In genomic region chr3:149703474-149703873, GRCh38 we compare ENCODE assay signal across 17 cellular contexts. TPM values are rescaled to one million over a fixed set of nuclear protein-coding genes. Genes with fewer than 3 reads are reported as not detected.
DNase-seq lines count a peak whose midpoint lies in the region; ATAC-seq and TF ChIP-seq lines count a peak whose summit lies in the region.
"Had no signal": no experiment of that assay in that cellular context is flagged by ENCODE, and none has a peak within 500 bp of the region (broad histone marks: within the 10 kb centered on the region; RNA-seq: fewer than 3 reads in every experiment).

No MANE protein-coding gene starts in this region.

- no peak overlapping the region for H4K91ac ChIP-seq in mesenchymal stem cell (ENCODE audit: low read length)

- H2BK5ac ChIP-seq in mesenchymal stem cell (ENCODE audit: low read depth, low read length, poor library complexity, severe bottlenecking) = no peak overlapping the region

- 86% methylated on average over 2 of the region's 2 CpGs for whole genome bisulfite sequencing in SK-N-SH (ENCODE audit: low lambda C conversion rate)
- WGBS in mesenchymal stem cell = 20% methylated on average over 2 of the region's 2 CpGs

- no peaks in the 10 kb centered on the region for H3K79me2 ChIP-seq in SK-N-SH (ENCODE audit: insufficient read depth)

- H3K4me2 ChIP-seq in SK-N-SH = 0 out of 2 replicates have a peak overlapping the region, but pooled peaks have one; percentile 42
- H3K4me2 ChIP-seq in mesenchymal stem cell (ENCODE audit: low read length, poor library complexity, severe bottlenecking) = no peak overlapping the region

- H3K4me1 ChIP-seq in SK-N-SH (ENCODE audit: control insufficient read depth in 1 of 2, insufficient read depth in 2 of 2, low read depth in 1 of 2, low read length in 1 of 2) (peaks cover 2 to 9% of the 10 kb centered on the region in 2 experiments; a peak in 2 of 4 replicates), colonic mucosa (no peaks in the 10 kb centered on the region), mesenchymal stem cell (ENCODE audit: control insufficient read depth, insufficient read depth, low read depth, low read length) (peaks cover 1% of the 10 kb centered on the region), uterus (no peaks in the 10 kb centered on the region)
- H3K4me1 ChIP-seq: adrenal gland, pancreas had no signal

- no peak for ATAC-seq in SK-N-SH treated with all-trans-retinoic acid at 6 μM for 48 hours
- ATAC-seq in HG02571 (IDR thresholded peaks at IDR 0.05; ENCODE audit: unreplicated experiment) = no peak
- ATAC-seq: esophagus mucosa had no signal

- TF ChIP-seq CTCF in SK-N-SH (IDR thresholded peaks at IDR 0.05) (no peak), colonic mucosa (IDR thresholded peaks at IDR 0.05) (no peak), uterus (IDR thresholded peaks at IDR 0.05) (no peak)

- peak overlapping the region; percentile 7 for H4K8ac ChIP-seq in mesenchymal stem cell (ENCODE audit: low read length)

- TF ChIP-seq EP300 in SK-N-SH (IDR thresholded peaks at IDR 0.05; ENCODE audit: borderline replicate concordance in 1 of 2, low read depth in 1 of 2, low read length in 1 of 2) = no peak

- H4K20me1 ChIP-seq in SK-N-SH (ENCODE audit: insufficient read depth) = no peaks in the 10 kb centered on the region

- no peak for DNase-seq in SK-N-SH
- DNase-seq in colonic mucosa = no peak
- DNase-seq in mesenchymal stem cell = peak; percentile 51
- DNase-seq in uterus = peak; percentile 77 to 84
- no peak for DNase-seq in NCI-H226
- no peak for DNase-seq in NCI-H2227 treated with DMSO at 0.1 percent for 48 hours (lab: John Stamatoyannopoulos, UW)
- DNase-seq: activated T-cell treated with anti-CD3 and anti-CD28 coated beads, Interleukin-2, amount 50 U/mL, for 4 hours; adrenal gland; cortex of kidney; immature natural killer cell; pancreas; SIG-M5 had no signal

- H3K4me3 ChIP-seq in SK-N-SH (ENCODE audit: low read depth in 2 of 2, low read length in 1 of 2) (no peak overlapping the region), colonic mucosa (no peak overlapping the region), mesenchymal stem cell (ENCODE audit: insufficient read depth in 1 of 2, low read depth in 1 of 2, low read length in 2 of 2) (peak overlapping the region in 1 of 2 experiments; percentile 10), uterus (no peak overlapping the region)
- H3K4me3 ChIP-seq: adrenal gland, pancreas, thoracic aorta had no signal

- no peaks in the 10 kb centered on the region for H3K9me2 ChIP-seq in SK-N-SH

- TF ChIP-seq POLR2A in uterus (IDR thresholded peaks at IDR 0.05) = no peak

- H3K27ac ChIP-seq in SK-N-SH (ENCODE audit: low read depth in 2 of 2, low read length in 1 of 2) (peak overlapping the region in 1 of 2 experiments; percentile 79; a peak in 2 of 4 replicates), colonic mucosa (peak overlapping the region; percentile 34), mesenchymal stem cell (ENCODE audit: low read length, poor library complexity, severe bottlenecking) (no peak overlapping the region), uterus (peak overlapping the region; percentile 55 to 64)
- H3K27ac ChIP-seq: 22Rv1, adrenal gland, pancreas, thoracic aorta had no signal

- no peak overlapping the region for H2BK15ac ChIP-seq in mesenchymal stem cell (ENCODE audit: low read depth, poor library complexity, severe bottlenecking)

- peaks cover 10% of the 10 kb centered on the region for H3F3A ChIP-seq in SK-N-SH (replicated peaks; ENCODE audit: insufficient read depth)

- no peak overlapping the region for H3K4ac ChIP-seq in mesenchymal stem cell (ENCODE audit: low read depth in 1 of 2, low read length in 2 of 2)

- no peaks in the 10 kb centered on the region for H3K9me3 ChIP-seq in SK-N-SH
- H3K9me3 ChIP-seq in colonic mucosa = no peaks in the 10 kb centered on the region
- H3K9me3 ChIP-seq in mesenchymal stem cell (ENCODE audit: control insufficient read depth, low read length) = peaks cover 5% of the 10 kb centered on the region
- H3K9me3 ChIP-seq in uterus = peaks cover 0 to 2% of the 10 kb centered on the region in 2 donors
- H3K9me3 ChIP-seq: pancreas, thoracic aorta had no signal

- POLR2A ChIA-PET in SK-N-SH (lab: Yijun Ruan, JAX) = no interaction called here

- intact Hi-C loops in colonic mucosa (cut with DNase I) = no loop called here
- intact Hi-C loops in uterus (cut with DNase I; ENCODE audit: low total_unique reads) = no loop called here

- H2AFZ ChIP-seq in SK-N-SH (ENCODE audit: low read depth) = peak overlapping the region; percentile 80; the same call in 1 of the 2 replicates
- no peak overlapping the region for H2AFZ ChIP-seq in mesenchymal stem cell (ENCODE audit: low read depth, low read length)

- H3K23ac ChIP-seq in mesenchymal stem cell (ENCODE audit: low read length in 2 of 2) = no peak overlapping the region

- peak overlapping the region in 1 of 2 experiments; percentile 42 for H2BK12ac ChIP-seq in mesenchymal stem cell (ENCODE audit: low read length in 2 of 2)

- TF ChIP-seq RAD21 in SK-N-SH (IDR thresholded peaks at IDR 0.05; ENCODE audit: low read length) = no peak

- peak overlapping the region; percentile 37 to 43 for H3K18ac ChIP-seq in mesenchymal stem cell (ENCODE audit: low read depth in 1 of 2, low read length in 2 of 2)

- H3K79me1 ChIP-seq in mesenchymal stem cell (replicated peaks; ENCODE audit: low read length, poor library complexity, severe bottlenecking) = no peaks in the 10 kb centered on the region

- H3K14ac ChIP-seq in mesenchymal stem cell (ENCODE audit: low read length in 2 of 2) = no peak overlapping the region

- H3K36me3 ChIP-seq in SK-N-SH (replicated peaks in 1 of 2; ENCODE audit: control insufficient read depth in 1 of 2, insufficient read depth in 2 of 2, low read length in 1 of 2) = no peaks in the 10 kb centered on the region
- no peaks in the 10 kb centered on the region for H3K36me3 ChIP-seq in colonic mucosa
- no peaks in the 10 kb centered on the region for H3K36me3 ChIP-seq in mesenchymal stem cell (ENCODE audit: control insufficient read depth in 1 of 2, insufficient read depth in 2 of 2, low read depth in 1 of 2, low read length in 2 of 2)
- no peaks in the 10 kb centered on the region for H3K36me3 ChIP-seq in uterus
- H3K36me3 ChIP-seq: adrenal gland, pancreas, thoracic aorta had no signal

- H3K9ac ChIP-seq in SK-N-SH (no peak overlapping the region), colonic mucosa (ENCODE audit: low read depth in 2 of 2, low read length in 2 of 2) (no peak overlapping the region), mesenchymal stem cell (ENCODE audit: low read length) (peak overlapping the region; percentile 87)

- CTCF ChIA-PET in SK-N-SH (lab: Yijun Ruan, JAX) = interaction anchor here (3.8 kb wide), 1 partner anchor 14 kb away, joined by 23 read pairs; no protein-coding TSS in a partner anchor

- H3K27me3 ChIP-seq in SK-N-SH (ENCODE audit: insufficient read depth) (no peaks in the 10 kb centered on the region), colonic mucosa (no peaks in the 10 kb centered on the region), mesenchymal stem cell (ENCODE audit: control insufficient read depth in 1 of 2, insufficient read depth in 1 of 2, low read length in 2 of 2) (no peaks in the 10 kb centered on the region), uterus (no peaks in the 10 kb centered on the region)
- H3K27me3 ChIP-seq: adrenal gland, pancreas had no signal

- no peak overlapping the region for H2BK120ac ChIP-seq in mesenchymal stem cell (ENCODE audit: low read depth, low read length)

- H2AK5ac ChIP-seq in mesenchymal stem cell (ENCODE audit: low read length, severe bottlenecking) = no peak overlapping the region

TF ChIP-seq in SK-N-SH, 30 proteins besides CTCF, POLR2A, EP300 and RAD21 (continues in another document):
- no peak for TF ChIP-seq RFX5 (IDR thresholded peaks at IDR 0.05; ENCODE audit: low read length)
- TF ChIP-seq MEF2A (IDR thresholded peaks at IDR 0.05; ENCODE audit: borderline replicate concordance, low read depth) = no peak
- no peak for TF ChIP-seq SMC3 (IDR thresholded peaks at IDR 0.05; ENCODE audit: low read depth, low read length)

TF ChIP-seq in SK-N-SH treated with all-trans-retinoic acid at 6 μM for 48 hours, 23 proteins besides CTCF, POLR2A, EP300 and RAD21:
- TF ChIP-seq ISL1 (CRISPR knock-in tag; IDR thresholded peaks at IDR 0.05) = no peak
TF ChIP-seq in SK-N-SH treated with all-trans-retinoic acid at 6 μM for 48 hours: peak in this region for 0.

RNA-seq across cellular contexts. Expression of gene WWTR1, which starts 45.6 kb away (rescaled TPM):
- polyA plus RNA-seq in SK-N-SH (2012; rRNA removed) = 60.6 and 64.1 TPM in 2 replicates
- 58.4 and 61.3 TPM in 2 replicates for polyA plus RNA-seq in SK-N-SH (2012; cell fraction: cytosol; rRNA removed)
- polyA plus RNA-seq in SK-N-SH (2012; cell fraction: nucleus; rRNA removed) = 62.1 and 86.3 TPM in 2 replicates
- total RNA-seq in colonic mucosa = 10 to 100 TPM in 1 of 2 donors, 1 to 10 TPM in 1; 6.8 to 35.8 TPM
- 56.1 TPM for polyA plus RNA-seq in mesenchymal stem cell (2013, experiment 1 of 2)
- 57.5 TPM for polyA plus RNA-seq in mesenchymal stem cell (2013, experiment 2 of 2)
- 100 to 1,000 TPM; 103 to 148 (median 116) TPM for total RNA-seq in uterus
- polyA plus RNA-seq: immature natural killer cell had no signal

RNA-seq across cellular contexts. Expression of gene COMMD2, which starts 48.8 kb away (rescaled TPM):
- polyA plus RNA-seq in SK-N-SH (2012; rRNA removed) = 20.9 and 21.3 TPM in 2 replicates
- 23.4 and 27.2 TPM in 2 replicates for polyA plus RNA-seq in SK-N-SH (2012; cell fraction: cytosol; rRNA removed)
- 10.1 and 15.3 TPM in 2 replicates for polyA plus RNA-seq in SK-N-SH (2012; cell fraction: nucleus; rRNA removed)
- total RNA-seq in colonic mucosa = 10 to 100 TPM; 22.5 to 30.7 TPM
- polyA plus RNA-seq in mesenchymal stem cell (2013, experiment 1 of 2) = 24.2 TPM
- 24.8 TPM for polyA plus RNA-seq in mesenchymal stem cell (2013, experiment 2 of 2)
- 10 to 100 TPM; 15.6 to 71.8 (median 32.7) TPM for total RNA-seq in uterus

Comparison
In these comparisons a context has a peak if more than half of its experiments do, and no peak if none do; other contexts are left out.
1. DNase-seq: peak in mesenchymal stem cell (single experiment) and uterus (2 of 2); none in SK-N-SH (single experiment), colonic mucosa (single experiment), NCI-H226 (single experiment) and NCI-H2227 treated with DMSO at 0.1 percent for 48 hours (single experiment).